1 cellular context compared by ENCODE assay signal in genomic region chr2:157853211-157853610, GRCh38.
TF ChIP-seq lines count a peak whose summit lies in the region.

No MANE protein-coding gene starts in this region.

TF ChIP-seq in K562, 482 proteins besides CTCF, POLR2A, EP300 and RAD21 (continued from another document and continues in another):
- no peak for TF ChIP-seq ZNF407 (IDR thresholded peaks at IDR 0.05; ENCODE audit: low read depth)
- no peak for TF ChIP-seq XRCC3 (IDR thresholded peaks at IDR 0.05)
- no peak for TF ChIP-seq RHOXF2B (CRISPR knock-in tag; conservative IDR thresholded peaks at IDR 0.05)
- TF ChIP-seq SAFB2 (IDR thresholded peaks at IDR 0.05; ENCODE audit: borderline replicate concordance, low read depth, low read length, severe bottlenecking) = no peak
- no peak for TF ChIP-seq FOXJ3 (CRISPR knock-in tag; IDR thresholded peaks at IDR 0.05)
- no peak for TF ChIP-seq PHB (CRISPR knock-in tag; IDR thresholded peaks at IDR 0.05)
- peak; percentile 49; the same call in 1 of the 2 replicates for TF ChIP-seq ATF7 (IDR thresholded peaks at IDR 0.05)
- no peak for TF ChIP-seq GATAD2A (IDR thresholded peaks at IDR 0.05)
- no peak for TF ChIP-seq NR2C1 (IDR thresholded peaks at IDR 0.05)
- no peak for TF ChIP-seq NR2C1 (tag; IDR thresholded peaks at IDR 0.05)
- TF ChIP-seq AFF4 (CRISPR knock-in tag; IDR thresholded peaks at IDR 0.05) = no peak
- peak; percentile 67 for TF ChIP-seq JUND (IDR thresholded peaks at IDR 0.05; ENCODE audit: borderline replicate concordance, low read depth, low read length)
- peak; percentile 70; the same call in 1 of the 3 replicates for TF ChIP-seq JUND (tag; IDR thresholded peaks at IDR 0.05; ENCODE audit: borderline replicate concordance, low read depth, low read length)
- no peak for TF ChIP-seq FOXO4 (CRISPR knock-in tag; IDR thresholded peaks at IDR 0.05)
- TF ChIP-seq PHB2 (IDR thresholded peaks at IDR 0.05; ENCODE audit: low read depth) = no peak
- TF ChIP-seq MXD1 (CRISPR knock-in tag; IDR thresholded peaks at IDR 0.05; ENCODE audit: borderline replicate concordance, poor library complexity, severe bottlenecking) = no peak
- no peak for TF ChIP-seq ETV5 (CRISPR knock-in tag; IDR thresholded peaks at IDR 0.05; ENCODE audit: low read depth)
- no peak for TF ChIP-seq BRF2 (IDR thresholded peaks at IDR 0.05; ENCODE audit: borderline replicate concordance, insufficient read depth, insufficient read length)
- TF ChIP-seq GTF2B (IDR thresholded peaks at IDR 0.05; ENCODE audit: extremely low read depth, insufficient read length) = no peak
- no peak for TF ChIP-seq ZBTB1 (CRISPR knock-in tag; IDR thresholded peaks at IDR 0.05; ENCODE audit: borderline replicate concordance, low read depth)
- no peak for TF ChIP-seq ILK (tag; IDR thresholded peaks at IDR 0.05; ENCODE audit: borderline replicate concordance, low read depth)
- no peak for TF ChIP-seq REST (CRISPR knock-in tag; IDR thresholded peaks at IDR 0.05; ENCODE audit: low read depth)
- TF ChIP-seq CHD4 (IDR thresholded peaks at IDR 0.05; ENCODE audit: insufficient read depth, insufficient replicate concordance, low read depth, low read length, poor library complexity, severe bottlenecking) = no peak
- no peak for TF ChIP-seq MED1 (CRISPR knock-in tag; IDR thresholded peaks at IDR 0.05; ENCODE audit: borderline replicate concordance)
- peak; percentile 61 for TF ChIP-seq TCF3 (CRISPR knock-in tag; IDR thresholded peaks at IDR 0.05)
- TF ChIP-seq CBX1 (IDR thresholded peaks at IDR 0.05; ENCODE audit: low read depth) = no peak
- TF ChIP-seq TBL1XR1 (IDR thresholded peaks at IDR 0.05; ENCODE audit: low read length in 2 of 2) = no peak
- TF ChIP-seq IRF1 (CRISPR knock-in tag; IDR thresholded peaks at IDR 0.05; ENCODE audit: borderline replicate concordance) = no peak
- TF ChIP-seq ERF (CRISPR knock-in tag; IDR thresholded peaks at IDR 0.05) = no peak
- TF ChIP-seq ZNF518B (CRISPR knock-in tag; IDR thresholded peaks at IDR 0.05) = no peak
- no peak for TF ChIP-seq HDGF (IDR thresholded peaks at IDR 0.05)
- no peak for TF ChIP-seq BDP1 (IDR thresholded peaks at IDR 0.05; ENCODE audit: insufficient read depth, insufficient read length)
- no peak for TF ChIP-seq CXXC5 (CRISPR knock-in tag; IDR thresholded peaks at IDR 0.05)
